Comparison of ENCODE assay signal across 8 cellular contexts in the genomic region with DNA sequence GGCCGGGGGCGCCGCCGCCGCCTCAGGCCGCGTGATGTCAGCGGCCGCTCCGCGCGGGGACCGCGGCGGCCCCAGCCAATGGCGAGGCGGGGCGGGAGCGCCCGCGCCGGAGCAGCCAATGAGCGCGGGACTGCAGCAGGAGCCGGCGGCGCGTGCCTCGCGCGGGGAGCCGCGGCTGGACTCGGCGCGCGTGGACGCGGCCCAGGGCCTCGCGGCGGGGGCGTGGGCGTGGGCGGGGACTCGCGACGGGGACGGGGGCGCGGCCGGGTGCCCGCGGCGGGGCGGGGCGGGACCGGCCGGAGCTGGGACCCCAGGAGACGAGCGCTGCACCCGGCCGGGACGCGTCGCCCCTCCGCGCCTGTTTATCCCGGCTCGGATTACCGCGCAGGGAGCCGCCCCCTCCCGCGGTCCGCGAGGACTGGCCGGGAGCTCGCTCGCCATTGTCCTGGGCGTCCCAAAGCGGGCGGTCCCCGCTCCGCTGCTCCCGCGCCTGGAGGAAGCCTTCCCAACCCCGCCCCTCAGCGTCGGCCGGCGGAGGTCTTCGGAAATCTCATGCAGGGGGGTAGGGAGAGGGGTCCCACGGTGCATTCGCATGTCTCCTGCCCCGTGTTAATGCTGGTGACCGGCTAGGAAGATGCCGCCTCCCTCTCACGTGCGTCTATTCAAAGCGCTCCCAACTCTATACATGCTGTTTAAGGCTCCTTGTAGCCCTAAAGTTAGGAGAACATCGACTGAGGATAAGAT. TPM values are rescaled to one million over a fixed set of nuclear protein-coding genes. Genes with fewer than 3 reads are reported as not detected.
DNase-seq lines count a peak whose midpoint lies in the region; ATAC-seq and TF ChIP-seq lines count a peak whose summit lies in the region.

A gene (minus strand): TSS at position 33 of the 744 bp plus-strand sequence. CDS start 253 bp downstream, outside the sequence.

- no peaks in the 10 kb centered on the region for H3K36me3 ChIP-seq in Loucy (ENCODE audit: insufficient read depth, low read length)
- peaks cover 4% of the 10 kb centered on the region for H3K36me3 ChIP-seq in WERI-Rb-1
- no peaks in the 10 kb centered on the region for H3K36me3 ChIP-seq in spleen

- ATAC-seq in GM21526 (IDR thresholded peaks at IDR 0.05; ENCODE audit: low FRiP score, unreplicated experiment): peak; percentile 56

- WGBS in spleen, 5 donors: 0 to 1% (median 0%) methylated on average over 8 to 102 of the region's 102 CpGs

- intact Hi-C loops in spleen (cut with DNase I; ENCODE audit: low total_unique reads): no loop called here

- H3K27me3 ChIP-seq in Loucy (ENCODE audit: insufficient read depth, low read length, poor library complexity, severe bottlenecking): peaks cover 20% of the 10 kb centered on the region
- H3K27me3 ChIP-seq in WERI-Rb-1 (ENCODE audit: insufficient read depth, low read depth, severe bottlenecking): no peaks in the 10 kb centered on the region
- peaks cover 0 to 73% (median 35%) of the 10 kb centered on the region in 7 donors for H3K27me3 ChIP-seq in spleen (replicated peaks in 1 of 7)

- peak within 1 kb of the TSS; percentile 74 for H3K4me3 ChIP-seq in Loucy (ENCODE audit: low read length, poor library complexity, severe bottlenecking)
- H3K4me3 ChIP-seq in WERI-Rb-1 (ENCODE audit: low read depth, low read length): peak within 1 kb of the TSS; percentile 72
- H3K4me3 ChIP-seq in spleen: peak within 1 kb of the TSS; percentile 43 to 83 (median 56)

- H3K9me3 ChIP-seq in Loucy (ENCODE audit: insufficient read depth, low read depth, low read length) (no peaks in the 10 kb centered on the region), WERI-Rb-1 (ENCODE audit: severe bottlenecking) (peaks cover 4% of the 10 kb centered on the region), spleen (no peaks in the 10 kb centered on the region)

- H3K9me2 ChIP-seq in Loucy (replicated peaks; ENCODE audit: low read depth, low read length): no peaks in the 10 kb centered on the region

- no peaks in the 10 kb centered on the region for H3F3A ChIP-seq in Loucy (ENCODE audit: low read depth)

- H2AFZ ChIP-seq in Loucy (ENCODE audit: low read length): peak within 1 kb of the TSS; percentile 97

- H3K4me1 ChIP-seq in Loucy (ENCODE audit: insufficient read depth, low read length, poor library complexity, severe bottlenecking) (peaks cover 4% of the 10 kb centered on the region), spleen (peaks cover 8 to 30% (median 17%) of the 10 kb centered on the region in 6 donors)

- H3K4me2 ChIP-seq in Loucy (ENCODE audit: low read depth, low read length, poor library complexity, severe bottlenecking): peak within 1 kb of the TSS; percentile 79

- no peaks in the 10 kb centered on the region for H3K79me2 ChIP-seq in Loucy (ENCODE audit: insufficient read depth, low read length)

- peak within 1 kb of the TSS; percentile 81 for H3K27ac ChIP-seq in WERI-Rb-1
- peak within 1 kb of the TSS; percentile 59 for H3K27ac ChIP-seq in caudate nucleus (ENCODE audit: low read depth, low read length)
- H3K27ac ChIP-seq in spleen: peak within 1 kb of the TSS in 7 of 8 donors; percentile 39 to 83 (median 63)

- no peak for TF ChIP-seq CTCF in Loucy (conservative IDR thresholded peaks at IDR 0.05; ENCODE audit: low read length)
- no peak for TF ChIP-seq CTCF in WERI-Rb-1 (IDR thresholded peaks at IDR 0.05; ENCODE audit: low read depth, low read length)
- TF ChIP-seq CTCF in spleen (IDR thresholded peaks at IDR 0.05 in 8 of 11, conservative IDR thresholded peaks at IDR 0.05 in 3 of 11): no peak

- TF ChIP-seq POLR2A in spleen (IDR thresholded peaks at IDR 0.05): no peak

- no peaks in the 10 kb centered on the region for H4K20me1 ChIP-seq in Loucy (ENCODE audit: insufficient read depth, low read length, poor library complexity, severe bottlenecking)

- DNase-seq in CD1c-positive myeloid dendritic cell (ENCODE audit: extremely low spot score): peak; percentile 69
- peak; percentile 82 for DNase-seq in WERI-Rb-1
- peak in 53 of 61 donors; percentile 15 to 82 (median 55) for DNase-seq in caudate nucleus (lab: John Stamatoyannopoulos, UW)
- DNase-seq in islet precursor cell: peak; percentile 89
- peak; percentile 91 for DNase-seq in spleen
- no peak for DNase-seq in kidney glomerular epithelial cell (lab: John Stamatoyannopoulos, UW)

- no peak within 1 kb of the TSS for H3K9ac ChIP-seq in Loucy (ENCODE audit: low read depth, low read length, poor library complexity, severe bottlenecking)

RNA-seq across cellular contexts. Expression of the gene that starts here (rescaled TPM):
- 10 to 100 TPM in 3 of 7 donors, 1 to 10 TPM in 4; 6.8 to 13.0 (median 8.6) TPM for total RNA-seq in spleen
- 1 to 10 TPM in 2 of 3 donors, under 1 TPM in 1; 0.89 to 2.0 (median 1.1) TPM for polyA plus RNA-seq in spleen
